1 cellular context compared by ENCODE assay signal in genomic region chr12:52050116-52050770, GRCh38.
A peak's percentile ranks its signal among the peaks of the same experiment; 100 is the strongest.
TF ChIP-seq lines count a peak whose summit lies in the region.

No MANE protein-coding gene starts in this region.

TF ChIP-seq in IMR-90, 13 proteins besides CTCF, POLR2A, EP300 and RAD21:
- TF ChIP-seq BHLHE40 (IDR thresholded peaks at IDR 0.05; ENCODE audit: low read depth, low read length) (no peak), CHD1 (IDR thresholded peaks at IDR 0.05; ENCODE audit: low read depth, low read length) (peak; percentile 98; the same call in 1 of the 2 replicates), FOS (IDR thresholded peaks at IDR 0.05; ENCODE audit: low read depth, low read length) (no peak), MAZ (IDR thresholded peaks at IDR 0.05; ENCODE audit: borderline replicate concordance, low read depth, low read length) (no peak), RCOR1 (IDR thresholded peaks at IDR 0.05; ENCODE audit: insufficient replicate concordance, low read length) (no peak)
TF ChIP-seq in IMR-90: peak in this region for 1.
